In the genomic region with DNA sequence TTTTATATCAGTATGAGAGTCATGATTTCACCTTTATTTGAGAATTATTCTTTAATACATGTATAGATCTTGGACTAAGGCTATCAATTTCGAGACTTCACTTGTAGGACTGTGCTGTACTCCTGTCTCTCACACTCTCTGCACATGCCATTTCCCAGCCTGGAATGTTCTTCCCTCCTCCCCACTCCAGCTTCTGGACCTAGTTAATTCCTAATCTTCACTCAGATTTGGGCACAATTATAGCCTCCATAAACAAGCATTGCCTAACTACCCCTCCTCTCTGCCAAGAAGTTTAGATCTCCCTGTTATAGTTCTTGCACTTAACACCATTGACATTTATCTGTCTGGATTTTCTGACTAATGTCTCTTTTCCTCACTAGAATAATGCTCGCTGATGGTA, we compare ENCODE assay signal across 6 cellular contexts.
"Had no signal": no experiment of that assay in that cellular context is flagged by ENCODE, and none has a peak within 500 bp of the region (broad histone marks: within the 10 kb centered on the region; RNA-seq: fewer than 3 reads in every experiment).

No MANE protein-coding gene starts in this region.

- ATAC-seq: GM23338, K562 had no signal

- H3K4me3 ChIP-seq: GM23338, K562 had no signal

- DNase-seq: H9, HCEC 1CT, IMR-90 had no signal

- H2AFZ ChIP-seq: GM23338 had no signal

- H3K4me3 Mint-ChIP-seq: GM23338, H9 had no signal

- H3K27ac ChIP-seq: HL-60 had no signal

- H3K27ac Mint-ChIP-seq: GM23338 had no signal

- H3K4me2 ChIP-seq: GM23338 had no signal
